In genomic region chr10:26485150-26485941, GRCh38 we compare ENCODE assay signal across 10 cellular contexts. TPM values are rescaled to one million over a fixed set of nuclear protein-coding genes. Genes with fewer than 3 reads are reported as not detected.
DNase-seq lines count a peak whose midpoint lies in the region; ATAC-seq and TF ChIP-seq lines count a peak whose summit lies in the region.
"Had no signal": no experiment of that assay in that cellular context is flagged by ENCODE, and none has a peak within 500 bp of the region (broad histone marks: within the 10 kb centered on the region; RNA-seq: fewer than 3 reads in every experiment).

No MANE protein-coding gene starts in this region.

- H3K4me3 ChIP-seq in astrocyte of the spinal cord (ENCODE audit: low read depth, low read length) (no peak overlapping the region), left lung (no peak overlapping the region), upper lobe of left lung (no peak overlapping the region)
- H3K4me3 ChIP-seq: mucosa of descending colon had no signal

- peak overlapping the region; percentile 87 for H3K27ac Mint-ChIP-seq in activated T-cell treated with anti-CD3 and anti-CD28 coated beads, Interleukin-2, amount 50 U/mL, for 72 hours

- H3K4me1 ChIP-seq in left lung (peaks cover 0 to 98% of the 10 kb centered on the region in 2 donors), upper lobe of left lung (peaks cover 7 to 25% (median 21%) of the 10 kb centered on the region in 4 donors)

- no peak for ATAC-seq in activated T-cell treated with anti-CD3 and anti-CD28 coated beads, Interleukin-2, amount 50 U/mL, for 72 hours (replicated peaks in 1 of 2)
- ATAC-seq in left lung (peak; percentile 76), upper lobe of left lung (ENCODE audit: low FRiP score in 2 of 2) (peak; percentile 32 to 81), HG03196 (IDR thresholded peaks at IDR 0.05; ENCODE audit: unreplicated experiment) (no peak), SK-N-SH treated with all-trans-retinoic acid at 6 μM for 48 hours (no peak)

- DNase-seq in activated T-cell treated with anti-CD3 and anti-CD28 coated beads, Interleukin-2, amount 50 U/mL, for 72 hours: no peak
- DNase-seq in activated T-cell treated with anti-CD3 and anti-CD28 coated beads for 4 hours (no peak), astrocyte of the spinal cord (ENCODE audit: low read depth, low spot score) (peak; percentile 47), left lung (no peak), upper lobe of left lung (peak in 1 of 2 donors; percentile 47)
- no peak for DNase-seq in effector CD4-positive, alpha-beta T cell
- DNase-seq: C1 segment of cervical spinal cord, mucosa of descending colon had no signal

- no peaks in the 10 kb centered on the region for H3K27me3 Mint-ChIP-seq in activated T-cell treated with anti-CD3 and anti-CD28 coated beads, Interleukin-2, amount 50 U/mL, for 72 hours (ENCODE audit: low read depth)

- intact Hi-C loops in left lung (cut with DNase I): no loop called here

- H3K9me3 ChIP-seq in left lung (no peaks in the 10 kb centered on the region), upper lobe of left lung (no peaks in the 10 kb centered on the region)
- H3K9me3 ChIP-seq: mucosa of descending colon had no signal

- H3K27me3 ChIP-seq in left lung: no peaks in the 10 kb centered on the region
- no peaks in the 10 kb centered on the region for H3K27me3 ChIP-seq in upper lobe of left lung

- H3K36me3 ChIP-seq in left lung (no peaks in the 10 kb centered on the region), upper lobe of left lung (no peaks in the 10 kb centered on the region)

- H3K4me3 Mint-ChIP-seq in activated T-cell treated with anti-CD3 and anti-CD28 coated beads, Interleukin-2, amount 50 U/mL, for 72 hours: peak overlapping the region in 1 of 2 donors; percentile 65

- H3K4me1 Mint-ChIP-seq in activated T-cell treated with anti-CD3 and anti-CD28 coated beads, Interleukin-2, amount 50 U/mL, for 72 hours (ENCODE audit: low read depth): peaks cover 84% of the 10 kb centered on the region

- H3K27ac ChIP-seq in left lung: peak overlapping the region; percentile 55 to 59
- peak overlapping the region in 3 of 4 donors; percentile 29 to 49 (median 31) for H3K27ac ChIP-seq in upper lobe of left lung

- in situ Hi-C loops in astrocyte of the spinal cord (cut with HindIII; ENCODE audit: low sequenced_read_pairs): no loop called here

- TF ChIP-seq EP300 in upper lobe of left lung (IDR thresholded peaks at IDR 0.05): no peak

- TF ChIP-seq POLR2A in upper lobe of left lung (IDR thresholded peaks at IDR 0.05): no peak

- WGBS in upper lobe of left lung, 2 donors: 35% methylated on average over 5 of the region's 5 CpGs

- H3K36me3 Mint-ChIP-seq in activated T-cell treated with anti-CD3 and anti-CD28 coated beads, Interleukin-2, amount 50 U/mL, for 72 hours (ENCODE audit: insufficient read depth in 2 of 2): peaks cover 3 to 5% of the 10 kb centered on the region in 2 donors

- no peaks in the 10 kb centered on the region for H3K9me3 Mint-ChIP-seq in activated T-cell treated with anti-CD3 and anti-CD28 coated beads, Interleukin-2, amount 50 U/mL, for 72 hours

- TF ChIP-seq CTCF in astrocyte of the spinal cord (IDR thresholded peaks at IDR 0.05; ENCODE audit: low read depth, low read length) (no peak), left lung (IDR thresholded peaks at IDR 0.05) (no peak), upper lobe of left lung (IDR thresholded peaks at IDR 0.05) (no peak)

TF ChIP-seq in SK-N-SH treated with all-trans-retinoic acid at 6 μM for 48 hours, 23 proteins besides CTCF, POLR2A, EP300 and RAD21:
- TF ChIP-seq TSHZ2 (CRISPR knock-in tag; IDR thresholded peaks at IDR 0.05) (no peak), GLIS3 (CRISPR knock-in tag; IDR thresholded peaks at IDR 0.05) (no peak), CREB5 (CRISPR knock-in tag; IDR thresholded peaks at IDR 0.05; ENCODE audit: low read depth) (no peak), PPARA (CRISPR knock-in tag; IDR thresholded peaks at IDR 0.05; ENCODE audit: borderline replicate concordance) (no peak), ARNTL (CRISPR knock-in tag; IDR thresholded peaks at IDR 0.05; ENCODE audit: borderline replicate concordance, low read depth) (no peak), ZC3H10 (CRISPR knock-in tag; IDR thresholded peaks at IDR 0.05) (no peak), TOX (CRISPR knock-in tag; IDR thresholded peaks at IDR 0.05; ENCODE audit: borderline replicate concordance) (no peak), ZFP3 (CRISPR knock-in tag; IDR thresholded peaks at IDR 0.05) (no peak), BACH2 (CRISPR knock-in tag; IDR thresholded peaks at IDR 0.05; ENCODE audit: borderline replicate concordance) (no peak), ESRRG (CRISPR knock-in tag; IDR thresholded peaks at IDR 0.05) (no peak), CSDC2 (CRISPR knock-in tag; IDR thresholded peaks at IDR 0.05) (no peak), ZFP30 (CRISPR knock-in tag; IDR thresholded peaks at IDR 0.05) (no peak), SNAI2 (CRISPR knock-in tag; IDR thresholded peaks at IDR 0.05) (no peak), ZNF8 (CRISPR knock-in tag; IDR thresholded peaks at IDR 0.05) (no peak), ZNF565 (CRISPR knock-in tag; conservative IDR thresholded peaks at IDR 0.05; ENCODE audit: low read depth) (no peak)
- TF ChIP-seq, protein P1, sequence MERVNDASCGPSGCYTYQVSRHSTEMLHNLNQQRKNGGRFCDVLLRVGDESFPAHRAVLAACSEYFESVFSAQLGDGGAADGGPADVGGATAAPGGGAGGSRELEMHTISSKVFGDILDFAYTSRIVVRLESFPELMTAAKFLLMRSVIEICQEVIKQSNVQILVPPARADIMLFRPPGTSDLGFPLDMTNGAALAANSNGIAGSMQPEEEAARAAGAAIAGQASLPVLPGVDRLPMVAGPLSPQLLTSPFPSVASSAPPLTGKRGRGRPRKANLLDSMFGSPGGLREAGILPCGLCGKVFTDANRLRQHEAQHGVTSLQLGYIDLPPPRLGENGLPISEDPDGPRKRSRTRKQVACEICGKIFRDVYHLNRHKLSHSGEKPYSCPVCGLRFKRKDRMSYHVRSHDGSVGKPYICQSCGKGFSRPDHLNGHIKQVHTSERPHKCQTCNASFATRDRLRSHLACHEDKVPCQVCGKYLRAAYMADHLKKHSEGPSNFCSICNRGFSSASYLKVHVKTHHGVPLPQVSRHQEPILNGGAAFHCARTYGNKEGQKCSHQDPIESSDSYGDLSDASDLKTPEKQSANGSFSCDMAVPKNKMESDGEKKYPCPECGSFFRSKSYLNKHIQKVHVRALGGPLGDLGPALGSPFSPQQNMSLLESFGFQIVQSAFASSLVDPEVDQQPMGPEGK (CRISPR knock-in tag; IDR thresholded peaks at IDR 0.05; ENCODE audit: borderline replicate concordance): no peak
- TF ChIP-seq, protein P2, sequence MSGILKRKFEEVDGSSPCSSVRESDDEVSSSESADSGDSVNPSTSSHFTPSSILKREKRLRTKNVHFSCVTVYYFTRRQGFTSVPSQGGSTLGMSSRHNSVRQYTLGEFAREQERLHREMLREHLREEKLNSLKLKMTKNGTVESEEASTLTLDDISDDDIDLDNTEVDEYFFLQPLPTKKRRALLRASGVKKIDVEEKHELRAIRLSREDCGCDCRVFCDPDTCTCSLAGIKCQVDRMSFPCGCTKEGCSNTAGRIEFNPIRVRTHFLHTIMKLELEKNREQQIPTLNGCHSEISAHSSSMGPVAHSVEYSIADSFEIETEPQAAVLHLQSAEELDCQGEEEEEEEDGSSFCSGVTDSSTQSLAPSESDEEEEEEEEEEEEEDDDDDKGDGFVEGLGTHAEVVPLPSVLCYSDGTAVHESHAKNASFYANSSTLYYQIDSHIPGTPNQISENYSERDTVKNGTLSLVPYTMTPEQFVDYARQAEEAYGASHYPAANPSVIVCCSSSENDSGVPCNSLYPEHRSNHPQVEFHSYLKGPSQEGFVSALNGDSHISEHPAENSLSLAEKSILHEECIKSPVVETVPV (CRISPR knock-in tag; IDR thresholded peaks at IDR 0.05): no peak
TF ChIP-seq in SK-N-SH treated with all-trans-retinoic acid at 6 μM for 48 hours: peak in this region for 0.

RNA-seq across cellular contexts. Expression of gene APBB1IP, which starts 47.2 kb away (rescaled TPM):
- 10 to 100 TPM; 44.1 to 49.7 TPM for total RNA-seq in activated T-cell treated with anti-CD3 and anti-CD28 coated beads, Interleukin-2, amount 50 U/mL, for 72 hours
- 10 to 100 TPM; 14.3 to 50.0 TPM for total RNA-seq in left lung
- 10 to 100 TPM; 15.8 to 45.1 (median 31.3) TPM for total RNA-seq in upper lobe of left lung

Comparison
In these comparisons a context has a peak if more than half of its experiments do, and no peak if none do; other contexts are left out.
1. ATAC-seq: peak in left lung (single experiment) and upper lobe of left lung (2 of 2); none in activated T-cell treated with anti-CD3 and anti-CD28 coated beads, Interleukin-2, amount 50 U/mL, for 72 hours (0 of 2), HG03196 (single experiment) and SK-N-SH treated with all-trans-retinoic acid at 6 μM for 48 hours (single experiment).